In the genomic region with DNA sequence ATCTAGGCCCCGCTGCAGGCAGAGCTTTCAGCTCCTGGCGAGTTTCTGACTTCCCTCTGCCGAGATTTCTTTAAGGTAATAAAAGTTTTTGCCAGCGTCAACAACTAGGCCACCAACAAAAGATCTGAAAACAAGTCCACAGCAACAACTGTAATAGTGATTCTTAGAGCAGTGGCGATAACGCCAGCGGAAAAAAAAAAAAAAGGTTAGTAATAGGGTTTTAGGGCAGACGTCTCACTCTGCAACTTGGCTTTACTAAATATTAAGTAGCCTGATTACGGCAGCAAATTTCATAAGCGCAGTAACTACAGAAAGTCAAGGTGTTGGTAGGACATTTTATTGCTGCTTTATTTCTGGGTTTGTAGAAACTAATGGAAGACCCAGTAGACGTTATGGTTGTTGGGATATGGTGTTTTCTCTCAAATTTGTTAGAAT, we compare ENCODE assay signal across 8 cellular contexts. TPM values are rescaled to one million over a fixed set of nuclear protein-coding genes. Genes with fewer than 3 reads are reported as not detected.
DNase-seq lines count a peak whose midpoint lies in the region; ATAC-seq and TF ChIP-seq lines count a peak whose summit lies in the region.

No MANE protein-coding gene starts in this region.

- ATAC-seq in heart right ventricle (peak in 1 of 8 donors; percentile 5), aorta (ENCODE audit: low FRiP score) (no peak)

- CTCF ChIA-PET in MCF 10A (lab: Yijun Ruan, JAX), result interaction anchor here (0.6 to 1.4 kb wide), 5 partner anchors 10 to 1204 kb away, joined by 3 to 5 read pairs (median 4); no protein-coding TSS in a partner anchor

- H3K27me3 ChIP-seq in heart right ventricle (no peaks in the 10 kb centered on the region), aorta (ENCODE audit: control insufficient read depth in 1 of 2, insufficient read depth in 2 of 2, low read length in 1 of 2) (no peaks in the 10 kb centered on the region)

- WGBS in heart right ventricle, 2 donors, result 2 to 3% methylated on average over 11 of the region's 11 CpGs
- 0 to 13% methylated on average over 2 to 6 of the region's 11 CpGs for WGBS in mesodermal cell (ENCODE audit: insufficient coverage in 2 of 2), 2 experiments
- WGBS in aorta, 2 donors, result 2 to 3% methylated on average over 11 of the region's 11 CpGs

- H3K9me3 Mint-ChIP-seq in MCF 10A (ENCODE audit: unreplicated experiment), result no peaks in the 10 kb centered on the region

- peaks cover 18% of the 10 kb centered on the region for H3K36me3 Mint-ChIP-seq in MCF 10A (ENCODE audit: insufficient read depth, unreplicated experiment)

- H3K27ac ChIP-seq in heart right ventricle (peak overlapping the region in 9 of 10 donors; percentile 88 to 97 (median 91)), mesodermal cell (ENCODE audit: low read depth, low read length, severe bottlenecking) (peak overlapping the region; percentile 89), aorta (ENCODE audit: low read depth in 1 of 2, low read length in 2 of 2) (peak overlapping the region in 1 of 2 donors; percentile 19)

- intact Hi-C loops in heart right ventricle (cut with DNase I) (loop anchor here in 3 of 10 donors (5.0 to 10.0 kb wide), 4 partner anchors 101 to 189 kb away; a partner anchor contains a TSS), cardiac septum (cut with DNase I) (no loop called here), MCF 10A (cut with micrococcal nuclease) (loop anchor here (10.0 kb wide), 1 partner anchor 101 kb away; a partner anchor contains a TSS), aorta (cut with DNase I) (loop anchor here (10.0 kb wide), 1 partner anchor 101 kb away; a partner anchor contains a TSS)

- no peak for TF ChIP-seq CTCF in heart right ventricle (IDR thresholded peaks at IDR 0.05)
- no peak for TF ChIP-seq CTCF in MCF 10A (IDR thresholded peaks at IDR 0.05; ENCODE audit: unreplicated experiment)

- H3K4me3 Mint-ChIP-seq in MCF 10A (ENCODE audit: unreplicated experiment), result peak overlapping the region; percentile 99

- H3K4me1 ChIP-seq in heart right ventricle (peaks cover 0 to 26% (median 17%) of the 10 kb centered on the region in 9 donors), mesodermal cell (ENCODE audit: control insufficient read depth, insufficient read depth, low read length, poor library complexity, severe bottlenecking) (no peaks in the 10 kb centered on the region), aorta (ENCODE audit: control insufficient read depth in 1 of 2, insufficient read depth in 2 of 2, low read length in 2 of 2) (no peaks in the 10 kb centered on the region)

- BruUV-seq in MCF 10A (replicated peaks; lab: Mats Ljungman, UMichigan), result TSS peak; percentile 66

- peak overlapping the region; percentile 69 to 93 (median 82) for H3K4me3 ChIP-seq in heart right ventricle
- H3K4me3 ChIP-seq in mesodermal cell (ENCODE audit: extremely low read depth, insufficient read depth, low read length, poor library complexity, severe bottlenecking), result peak overlapping the region; percentile 86
- peak overlapping the region; percentile 76 to 83 for H3K4me3 ChIP-seq in aorta (ENCODE audit: low read length in 2 of 2)

- POLR2A ChIA-PET in MCF 10A (lab: Yijun Ruan, JAX), result interaction anchor here (0.6 to 3.2 kb wide), 32 partner anchors 9 to 327 kb away, joined by 3 to 43 read pairs (median 4); a partner anchor contains a TSS

- H3K27ac Mint-ChIP-seq in MCF 10A (ENCODE audit: low read depth, unreplicated experiment), result peak overlapping the region; percentile 99

- DNase-seq in heart right ventricle (no peak), cardiac septum (ENCODE audit: low spot score) (no peak), MCF 10A (ENCODE audit: unreplicated experiment) (no peak), aorta (no peak), NCI-H2107 treated with DMSO at 0.1 percent for 48 hours (lab: John Stamatoyannopoulos, UW; ENCODE audit: unreplicated experiment) (no peak), SK-N-DZ (ENCODE audit: low spot score) (no peak), cerebellar cortex (ENCODE audit: low spot score) (no peak)

- H3K9me3 ChIP-seq in heart right ventricle (no peaks in the 10 kb centered on the region), mesodermal cell (ENCODE audit: control insufficient read depth, low read length) (no peaks in the 10 kb centered on the region), aorta (ENCODE audit: control insufficient read depth, low read length) (no peaks in the 10 kb centered on the region)

- H3K4me1 Mint-ChIP-seq in MCF 10A (ENCODE audit: insufficient read depth, unreplicated experiment), result peaks cover 13% of the 10 kb centered on the region

- no peaks in the 10 kb centered on the region for H3K27me3 Mint-ChIP-seq in MCF 10A (ENCODE audit: insufficient read depth, unreplicated experiment)

- H3K36me3 ChIP-seq in heart right ventricle, result peaks cover 0 to 8% (median 0%) of the 10 kb centered on the region in 9 donors
- peaks cover 7% of the 10 kb centered on the region for H3K36me3 ChIP-seq in mesodermal cell (ENCODE audit: control insufficient read depth, insufficient read depth, low read length)
- no peaks in the 10 kb centered on the region for H3K36me3 ChIP-seq in aorta (ENCODE audit: control insufficient read depth in 1 of 2, insufficient read depth in 2 of 2, low read length in 1 of 2)

RNA-seq across cellular contexts. Expression of a gene that starts 0.5 kb away (rescaled TPM):
- total RNA-seq in heart right ventricle (10 to 100 TPM; 10.7 to 18.7 (median 15.0) TPM), cardiac septum (15.0 TPM), MCF 10A (2022) (21.8 and 32.2 TPM in 2 replicates), aorta (10 to 100 TPM; 20.8 to 21.6 TPM)
- polyA plus RNA-seq in heart right ventricle (1 to 10 TPM; 3.3 to 5.2 TPM), aorta (1 to 10 TPM; 3.0 to 7.1 TPM)
- 22.2 TPM for polyA plus RNA-seq in mesodermal cell (2013, experiment 1 of 2)
- 22.6 TPM for polyA plus RNA-seq in mesodermal cell (2013, experiment 2 of 2)
- polyA plus RNA-seq in SK-N-DZ (2014; cell fraction: cytosol; rRNA removed), result 22.1 and 25.8 TPM in 2 replicates
- 10.9 and 12.1 TPM in 2 replicates for polyA plus RNA-seq in SK-N-DZ (2014; cell fraction: nucleus; rRNA removed)
